Comparison of ENCODE assay signal across 12 cellular contexts in the genomic region with DNA sequence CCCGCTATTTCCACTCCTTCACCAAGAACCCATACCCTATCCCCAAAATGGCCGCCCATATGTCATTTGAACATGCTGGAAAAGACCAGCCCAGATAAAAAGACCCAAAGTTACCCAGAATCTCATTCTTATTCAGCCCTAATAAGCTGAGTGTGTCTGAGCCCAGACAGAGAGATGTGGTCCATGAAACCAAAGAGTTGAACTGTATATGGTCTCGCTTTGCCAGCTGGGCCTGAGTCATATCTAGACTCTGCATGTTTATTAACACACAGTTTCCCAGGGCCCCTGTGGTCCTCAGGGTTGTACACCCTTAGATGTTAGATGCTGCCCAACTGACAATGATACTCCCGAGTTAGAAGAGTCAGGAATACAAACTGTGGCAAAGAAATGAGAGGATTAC.
DNase-seq lines count a peak whose midpoint lies in the region; ATAC-seq and TF ChIP-seq lines count a peak whose summit lies in the region.
"Had no signal": no experiment of that assay in that cellular context is flagged by ENCODE, and none has a peak within 500 bp of the region (broad histone marks: within the 10 kb centered on the region; RNA-seq: fewer than 3 reads in every experiment).

No MANE protein-coding gene starts in this region.

- TF ChIP-seq EP300 in transverse colon (IDR thresholded peaks at IDR 0.05; ENCODE audit: low read depth): no peak

- POLR2A ChIA-PET in activated CD4-positive, alpha-beta T cell treated with anti-CD3 and anti-CD28 coated beads for 36 hours (lab: Charles Lee): no interaction called here

- in situ Hi-C loops in transverse colon (cut with MboI; ENCODE audit: low pct_ligation_motif_present in 1 of 4, low pct_unique_long_range_greater_than_20kb in 1 of 4, low sequenced_read_pairs in 3 of 4): no loop called here

- CTCF ChIA-PET in activated CD4-positive, alpha-beta T cell treated with anti-CD3 and anti-CD28 coated beads for 36 hours (lab: Charles Lee): no interaction called here

- WGBS in transverse colon (ENCODE audit: low coverage in 1 of 2), 2 donors: 79 to 100% methylated on average over 2 to 4 of the region's 4 CpGs

- intact Hi-C loops in activated CD4-positive, alpha-beta T cell treated with anti-CD3 and anti-CD28 coated beads for 36 hours (cut with DNase I, micrococcal nuclease): no loop called here
- intact Hi-C loops in activated CD4-positive, alpha-beta T cell treated with anti-CD3 and anti-CD28 coated beads, Interleukin-2, amount 10 ng/mL, durations not matched to agents 24 days and 14 days (cut with micrococcal nuclease): no loop called here
- intact Hi-C loops in transverse colon (cut with DNase I; ENCODE audit: low total_unique reads): no loop called here

- H3K27ac ChIP-seq in transverse colon: no peak overlapping the region
- H3K27ac ChIP-seq: 22Rv1, skin epidermis had no signal

- DNase-seq in activated CD4-positive, alpha-beta T cell treated with anti-CD3 and anti-CD28 coated beads for 36 hours: peak; percentile 5
- DNase-seq in activated CD4-positive, alpha-beta T cell treated with anti-CD3 and anti-CD28 coated beads, Interleukin-2, amount 10 ng/mL, durations not matched to agents 24 days and 14 days: no peak
- no peak for DNase-seq in stimulated activated naive CD8-positive, alpha-beta T cell treated with anti-CD3 and anti-CD28 coated beads, Interleukin-15, amount 100 ng/mL, for 72 hours
- DNase-seq in amniotic stem cell (lab: John Stamatoyannopoulos, UW) (no peak), AG08396 (ENCODE audit: low spot score) (no peak), transverse colon (no peak)
- DNase-seq: activated T-cell treated with anti-CD3 and anti-CD28 coated beads, Interleukin-2, amount 50 U/mL, for 1 hour; HFFc6 had no signal

- H3K9me3 ChIP-seq in transverse colon: no peaks in the 10 kb centered on the region

- H3K36me3 Mint-ChIP-seq in activated CD4-positive, alpha-beta T cell treated with anti-CD3 and anti-CD28 coated beads for 36 hours (ENCODE audit: low read depth): no peaks in the 10 kb centered on the region
- no peaks in the 10 kb centered on the region for H3K36me3 Mint-ChIP-seq in activated CD4-positive, alpha-beta T cell treated with anti-CD3 and anti-CD28 coated beads, Interleukin-2, amount 10 ng/mL, durations not matched to agents 24 days and 14 days (ENCODE audit: low read depth)

- H3K9me3 Mint-ChIP-seq in activated CD4-positive, alpha-beta T cell treated with anti-CD3 and anti-CD28 coated beads for 36 hours (ENCODE audit: low read depth): no peaks in the 10 kb centered on the region
- no peaks in the 10 kb centered on the region for H3K9me3 Mint-ChIP-seq in activated CD4-positive, alpha-beta T cell treated with anti-CD3 and anti-CD28 coated beads, Interleukin-2, amount 10 ng/mL, durations not matched to agents 24 days and 14 days
- peaks cover 0 to 5% of the 10 kb centered on the region in 2 donors for H3K9me3 Mint-ChIP-seq in stimulated activated naive CD8-positive, alpha-beta T cell treated with anti-CD3 and anti-CD28 coated beads, Interleukin-15, amount 100 ng/mL, for 72 hours
- H3K9me3 Mint-ChIP-seq: HFFc6 had no signal

- H3K4me1 Mint-ChIP-seq in activated CD4-positive, alpha-beta T cell treated with anti-CD3 and anti-CD28 coated beads for 36 hours: peaks cover 9% of the 10 kb centered on the region
- peaks cover 7% of the 10 kb centered on the region for H3K4me1 Mint-ChIP-seq in activated CD4-positive, alpha-beta T cell treated with anti-CD3 and anti-CD28 coated beads, Interleukin-2, amount 10 ng/mL, durations not matched to agents 24 days and 14 days
- no peaks in the 10 kb centered on the region for H3K4me1 Mint-ChIP-seq in stimulated activated naive CD8-positive, alpha-beta T cell treated with anti-CD3 and anti-CD28 coated beads, Interleukin-15, amount 100 ng/mL, for 72 hours

- no peaks in the 10 kb centered on the region for H3K27me3 Mint-ChIP-seq in activated CD4-positive, alpha-beta T cell treated with anti-CD3 and anti-CD28 coated beads for 36 hours
- no peaks in the 10 kb centered on the region for H3K27me3 Mint-ChIP-seq in activated CD4-positive, alpha-beta T cell treated with anti-CD3 and anti-CD28 coated beads, Interleukin-2, amount 10 ng/mL, durations not matched to agents 24 days and 14 days
- no peaks in the 10 kb centered on the region for H3K27me3 Mint-ChIP-seq in stimulated activated naive CD8-positive, alpha-beta T cell treated with anti-CD3 and anti-CD28 coated beads, Interleukin-15, amount 100 ng/mL, for 72 hours

- no peak overlapping the region for H3K27ac Mint-ChIP-seq in activated CD4-positive, alpha-beta T cell treated with anti-CD3 and anti-CD28 coated beads for 36 hours
- H3K27ac Mint-ChIP-seq in activated CD4-positive, alpha-beta T cell treated with anti-CD3 and anti-CD28 coated beads, Interleukin-2, amount 10 ng/mL, durations not matched to agents 24 days and 14 days: no peak overlapping the region
- H3K27ac Mint-ChIP-seq in stimulated activated naive CD8-positive, alpha-beta T cell treated with anti-CD3 and anti-CD28 coated beads, Interleukin-15, amount 100 ng/mL, for 72 hours: no peak overlapping the region
- H3K27ac Mint-ChIP-seq: HFFc6 had no signal

- no peak for TF ChIP-seq POLR2A in transverse colon (IDR thresholded peaks at IDR 0.05)

- no peaks in the 10 kb centered on the region for H3K4me1 ChIP-seq in transverse colon

- H3K4me3 ChIP-seq in transverse colon: no peak overlapping the region
- H3K4me3 ChIP-seq: skin epidermis had no signal

- H3K36me3 ChIP-seq in transverse colon: no peaks in the 10 kb centered on the region

- TF ChIP-seq CTCF in transverse colon (IDR thresholded peaks at IDR 0.05): no peak

- no peaks in the 10 kb centered on the region for H3K27me3 ChIP-seq in transverse colon

- ATAC-seq in activated CD4-positive, alpha-beta T cell treated with anti-CD3 and anti-CD28 coated beads for 36 hours: no peak
- peak; percentile 71 for ATAC-seq in HG02840 (IDR thresholded peaks at IDR 0.05; ENCODE audit: low FRiP score, unreplicated experiment)
- ATAC-seq in HG03575 (IDR thresholded peaks at IDR 0.05; ENCODE audit: extremely low read depth, insufficient number of reproducible peaks, low FRiP score, unreplicated experiment): peak; percentile 90
- ATAC-seq in stimulated activated naive CD8-positive, alpha-beta T cell treated with anti-CD3 and anti-CD28 coated beads, Interleukin-15, amount 100 ng/mL, for 72 hours: peak; percentile 43

- H3K4me3 Mint-ChIP-seq in activated CD4-positive, alpha-beta T cell treated with anti-CD3 and anti-CD28 coated beads for 36 hours: no peak overlapping the region
- no peak overlapping the region for H3K4me3 Mint-ChIP-seq in activated CD4-positive, alpha-beta T cell treated with anti-CD3 and anti-CD28 coated beads, Interleukin-2, amount 10 ng/mL, durations not matched to agents 24 days and 14 days
- no peak overlapping the region for H3K4me3 Mint-ChIP-seq in stimulated activated naive CD8-positive, alpha-beta T cell treated with anti-CD3 and anti-CD28 coated beads, Interleukin-15, amount 100 ng/mL, for 72 hours
- H3K4me3 Mint-ChIP-seq: HFFc6 had no signal
